In genomic region chr2:230861564-230862255, GRCh38 we compare ENCODE assay signal across 12 cellular contexts. TPM values are rescaled to one million over a fixed set of nuclear protein-coding genes. Genes with fewer than 3 reads are reported as not detected.
DNase-seq lines count a peak whose midpoint lies in the region; ATAC-seq and TF ChIP-seq lines count a peak whose summit lies in the region.
"Had no signal": no experiment of that assay in that cellular context is flagged by ENCODE, and none has a peak within 500 bp of the region (broad histone marks: within the 10 kb centered on the region; RNA-seq: fewer than 3 reads in every experiment).

No MANE protein-coding gene starts in this region.

- H3K27ac Mint-ChIP-seq in activated CD8-positive, alpha-beta memory T cell treated with anti-CD3 and anti-CD28 coated beads, Interleukin-2, amount 10 ng/mL, durations not matched to agents 7 days and 5 days: peak overlapping the region; percentile 7
- H3K27ac Mint-ChIP-seq in natural killer cell treated with Interleukin-12 subunit alpha and Interleukin-12 subunit beta and Interleukin-15 and Interleukin-18, amount 100 ng/mL, for 72 hours: peak overlapping the region; percentile 13 to 19

- H3K9me3 ChIP-seq in Loucy (ENCODE audit: insufficient read depth, low read depth, low read length): no peaks in the 10 kb centered on the region

- H3K27me3 ChIP-seq in Loucy (ENCODE audit: insufficient read depth, low read length, poor library complexity, severe bottlenecking): peaks cover 4% of the 10 kb centered on the region

- TF ChIP-seq CTCF in Loucy (conservative IDR thresholded peaks at IDR 0.05; ENCODE audit: low read length): no peak

- no peak overlapping the region for H3K4me3 ChIP-seq in Loucy (ENCODE audit: low read length, poor library complexity, severe bottlenecking)

- H3K9me3 Mint-ChIP-seq in activated CD8-positive, alpha-beta memory T cell treated with anti-CD3 and anti-CD28 coated beads, Interleukin-2, amount 10 ng/mL, durations not matched to agents 7 days and 5 days (ENCODE audit: low read depth): no peaks in the 10 kb centered on the region
- H3K9me3 Mint-ChIP-seq in natural killer cell treated with Interleukin-12 subunit alpha and Interleukin-12 subunit beta and Interleukin-15 and Interleukin-18, amount 100 ng/mL, for 72 hours: no peaks in the 10 kb centered on the region

- peaks cover 67% of the 10 kb centered on the region for H3K27me3 Mint-ChIP-seq in activated CD8-positive, alpha-beta memory T cell treated with anti-CD3 and anti-CD28 coated beads, Interleukin-2, amount 10 ng/mL, durations not matched to agents 7 days and 5 days
- peaks cover 46 to 71% of the 10 kb centered on the region in 2 donors for H3K27me3 Mint-ChIP-seq in natural killer cell treated with Interleukin-12 subunit alpha and Interleukin-12 subunit beta and Interleukin-15 and Interleukin-18, amount 100 ng/mL, for 72 hours

- H3K79me2 ChIP-seq in Loucy (ENCODE audit: insufficient read depth, low read length): peaks cover 19% of the 10 kb centered on the region

- DNase-seq in NCI-H1417 (lab: John Stamatoyannopoulos, UW) (peak in 2 of 3 experiments; percentile 31 to 39), NCI-H1417 treated with DMSO at 0.1 percent for 48 hours (lab: John Stamatoyannopoulos, UW) (no peak), HEK293T (ENCODE audit: extremely low spot score) (no peak)
- peak; percentile 59 for DNase-seq in activated CD8-positive, alpha-beta memory T cell treated with anti-CD3 and anti-CD28 coated beads, Interleukin-2, amount 10 ng/mL, durations not matched to agents 7 days and 5 days
- no peak for DNase-seq in natural killer cell treated with Interleukin-12 subunit alpha and Interleukin-12 subunit beta and Interleukin-15 and Interleukin-18, amount 100 ng/mL, for 72 hours (ENCODE audit: low spot score)
- DNase-seq: 8988T; activated T-cell treated with anti-CD3 and anti-CD28 coated beads, Interleukin-2, amount 50 U/mL, for 1 hour; NCI-H1105 treated with DMSO at 0.1 percent for 48 hours; occipital lobe had no signal

- peaks cover 36% of the 10 kb centered on the region for H3K4me1 Mint-ChIP-seq in activated CD8-positive, alpha-beta memory T cell treated with anti-CD3 and anti-CD28 coated beads, Interleukin-2, amount 10 ng/mL, durations not matched to agents 7 days and 5 days
- H3K4me1 Mint-ChIP-seq in natural killer cell treated with Interleukin-12 subunit alpha and Interleukin-12 subunit beta and Interleukin-15 and Interleukin-18, amount 100 ng/mL, for 72 hours (ENCODE audit: low read depth in 2 of 2): peaks cover 20 to 26% of the 10 kb centered on the region in 2 donors

- H3K4me1 ChIP-seq in Loucy (ENCODE audit: insufficient read depth, low read length, poor library complexity, severe bottlenecking): peaks cover 7% of the 10 kb centered on the region

- POLR2A ChIA-PET in HEK293T (lab: Yijun Ruan, JAX): no interaction called here

- H3F3A ChIP-seq in Loucy (ENCODE audit: low read depth): 0 out of 2 replicates have a peak, but pooled peaks cover 5% of the 10 kb centered on the region

- H3K4me2 ChIP-seq in Loucy (ENCODE audit: low read depth, low read length, poor library complexity, severe bottlenecking): no peak overlapping the region

- no peaks in the 10 kb centered on the region for H3K36me3 Mint-ChIP-seq in activated CD8-positive, alpha-beta memory T cell treated with anti-CD3 and anti-CD28 coated beads, Interleukin-2, amount 10 ng/mL, durations not matched to agents 7 days and 5 days
- H3K36me3 Mint-ChIP-seq in natural killer cell treated with Interleukin-12 subunit alpha and Interleukin-12 subunit beta and Interleukin-15 and Interleukin-18, amount 100 ng/mL, for 72 hours: no peaks in the 10 kb centered on the region

- H3K36me3 ChIP-seq in Loucy (ENCODE audit: insufficient read depth, low read length): no peaks in the 10 kb centered on the region

- H3K9me2 ChIP-seq in Loucy (replicated peaks; ENCODE audit: low read depth, low read length): no peaks in the 10 kb centered on the region

- peak overlapping the region; percentile 31; the same call in 1 of the 2 replicates for H2AFZ ChIP-seq in Loucy (ENCODE audit: low read length)

- CTCF ChIA-PET in activated CD8-positive, alpha-beta memory T cell treated with anti-CD3 and anti-CD28 coated beads, Interleukin-2, amount 10 ng/mL, durations not matched to agents 7 days and 5 days (lab: Charles Lee): interaction anchor here (1.0 to 3.8 kb wide), 11 partner anchors 9 to 854 kb away, joined by 3 to 29 read pairs (median 5); no protein-coding TSS in a partner anchor
- CTCF ChIA-PET in HEK293T (lab: Yijun Ruan, JAX): interaction anchor here (1.3 to 1.5 kb wide), 2 partner anchors 9 to 126 kb away, joined by 5 to 6 read pairs; no protein-coding TSS in a partner anchor

- H3K9ac ChIP-seq in Loucy (ENCODE audit: low read depth, low read length, poor library complexity, severe bottlenecking): no peak overlapping the region

- H4K20me1 ChIP-seq in Loucy (ENCODE audit: insufficient read depth, low read length, poor library complexity, severe bottlenecking): no peaks in the 10 kb centered on the region

- ATAC-seq in activated CD8-positive, alpha-beta memory T cell treated with anti-CD3 and anti-CD28 coated beads, Interleukin-2, amount 10 ng/mL, durations not matched to agents 7 days and 5 days: peak; percentile 42
- no peak for ATAC-seq in natural killer cell treated with Interleukin-12 subunit alpha and Interleukin-12 subunit beta and Interleukin-15 and Interleukin-18, amount 100 ng/mL, for 72 hours
- no peak for ATAC-seq in HG03520 (IDR thresholded peaks at IDR 0.05; ENCODE audit: unreplicated experiment)
- no peak for ATAC-seq in GM21515 (IDR thresholded peaks at IDR 0.05; ENCODE audit: unreplicated experiment)

- no peak overlapping the region for H3K4me3 Mint-ChIP-seq in activated CD8-positive, alpha-beta memory T cell treated with anti-CD3 and anti-CD28 coated beads, Interleukin-2, amount 10 ng/mL, durations not matched to agents 7 days and 5 days
- H3K4me3 Mint-ChIP-seq in natural killer cell treated with Interleukin-12 subunit alpha and Interleukin-12 subunit beta and Interleukin-15 and Interleukin-18, amount 100 ng/mL, for 72 hours: peak overlapping the region; percentile 26

TF ChIP-seq in HEK293T, 16 proteins besides CTCF, POLR2A, EP300 and RAD21:
- no peak for TF ChIP-seq NFRKB (IDR thresholded peaks at IDR 0.05)
- no peak for TF ChIP-seq LEF1 (IDR thresholded peaks at IDR 0.05; ENCODE audit: borderline replicate concordance)
- no peak for TF ChIP-seq ELF4 (IDR thresholded peaks at IDR 0.05)
- TF ChIP-seq SUZ12 (IDR thresholded peaks at IDR 0.05): no peak
- no peak for TF ChIP-seq FOXA1 (IDR thresholded peaks at IDR 0.05)
- no peak for TF ChIP-seq TARDBP (IDR thresholded peaks at IDR 0.05)
- TF ChIP-seq FOXM1 (IDR thresholded peaks at IDR 0.05; ENCODE audit: borderline replicate concordance): no peak
- no peak for TF ChIP-seq SP1 (IDR thresholded peaks at IDR 0.05)

RNA-seq across cellular contexts. Expression of gene ITM2C, which starts 3.0 kb away (rescaled TPM):
- total RNA-seq in activated CD8-positive, alpha-beta memory T cell treated with anti-CD3 and anti-CD28 coated beads, Interleukin-2, amount 10 ng/mL, durations not matched to agents 7 days and 5 days: 100 to 1,000 TPM in 1 of 2 experiments, 10 to 100 TPM in 1; 65.1 to 115 TPM
- 10 to 100 TPM in 1 of 2 donors, 1 to 10 TPM in 1; 2.7 to 21.7 TPM for total RNA-seq in natural killer cell treated with Interleukin-12 subunit alpha and Interleukin-12 subunit beta and Interleukin-15 and Interleukin-18, amount 100 ng/mL, for 72 hours

Comparison
In these comparisons a context has a peak if more than half of its experiments do, and no peak if none do; other contexts are left out.
1. DNase-seq: peak in NCI-H1417 (2 of 3) and activated CD8-positive, alpha-beta memory T cell treated with anti-CD3 and anti-CD28 coated beads, Interleukin-2, amount 10 ng/mL, durations not matched to agents 7 days and 5 days (single experiment); none in NCI-H1417 treated with DMSO at 0.1 percent for 48 hours (single experiment), natural killer cell treated with Interleukin-12 subunit alpha and Interleukin-12 subunit beta and Interleukin-15 and Interleukin-18, amount 100 ng/mL, for 72 hours (single experiment) and HEK293T (single experiment).